30 cellular contexts compared by ENCODE assay signal in genomic region chr16:16197966-16198365, GRCh38. TPM values are rescaled to one million over a fixed set of nuclear protein-coding genes. Genes with fewer than 3 reads are reported as not detected.
"Had no signal": no experiment of that assay in that cellular context is flagged by ENCODE, and none has a peak within 500 bp of the region (broad histone marks: within the 10 kb centered on the region; RNA-seq: fewer than 3 reads in every experiment).

No MANE protein-coding gene starts in this region.

- H3K36me3 ChIP-seq: neural progenitor cell, ovary, spleen, thoracic aorta, thyroid gland, tibial nerve, vagina had no signal

- H3K4me3 Mint-ChIP-seq: natural killer cell; nephron; neural progenitor cell; stimulated activated naive B cell treated with anti-CD40 and anti-IgM and Interleukin-4, amounts not matched to agents 10 μg/mL and 1 μg/mL and 100 μg/mL, for 72 hours; stimulated activated naive CD8-positive, alpha-beta T cell treated with anti-CD3 and anti-CD28 coated beads, Interleukin-15, Interleukin-2, amounts not matched to agents 100 ng/mL and 50 ng/mL, for 24 hours had no signal

- ATAC-seq: natural killer cell; psoas muscle; right cardiac atrium; sciatic nerve; stimulated activated naive B cell treated with anti-CD40 and anti-IgM and Interleukin-4, amounts not matched to agents 10 μg/mL and 1 μg/mL and 100 μg/mL, for 72 hours had no signal

- H3K9me3 ChIP-seq: ovary, psoas muscle, spleen, stomach, thoracic aorta, thyroid gland, tibial nerve, upper lobe of left lung, vagina had no signal

- FAIRE-seq: urothelium cell line had no signal

- H3K27me3 ChIP-seq: neural progenitor cell, ovary, spleen, stomach, thyroid gland, tibial nerve, upper lobe of left lung, vagina had no signal

- H3K4me1 ChIP-seq: neural progenitor cell, parathyroid adenoma, thyroid gland, tibial nerve, upper lobe of left lung, vagina had no signal

- DNase-seq: natural killer cell; occipital lobe; ovary; psoas muscle; right cardiac atrium; spleen; stimulated activated CD4-positive, alpha-beta T cell treated with anti-CD3 and anti-CD28 coated beads, Interleukin-12 subunit alpha, Interleukin-12 subunit beta, amount 100 ng/mL, for 4 hours; stimulated activated CD4-positive, alpha-beta T cell treated with anti-CD3 and anti-CD28 coated beads, Interleukin-1b, Interleukin-23, amount 100 ng/mL, for 48 hours; stimulated activated CD4-positive, alpha-beta T cell treated with anti-CD3 and anti-CD28 coated beads, Interleukin-4, amount 100 ng/mL, for 1 hour; stimulated activated CD4-positive, alpha-beta T cell treated with anti-CD3 and anti-CD28 coated beads, Interleukin-4, amount 100 ng/mL, for 4 hours; stimulated activated CD8-positive, alpha-beta memory T cell treated with anti-CD3 and anti-CD28 coated beads, Interleukin-4, amount 100 ng/mL, for 48 hours; stimulated activated naive B cell treated with anti-CD40 and anti-IgM and Interleukin-4, amounts not matched to agents 10 μg/mL and 1 μg/mL and 100 μg/mL, for 72 hours; stimulated activated naive CD4-positive, alpha-beta T cell treated with Interleukin-2 at 50 U/mL for 16 hours; stomach; thyroid gland; trophoblast cell; upper lobe of left lung had no signal

- H3K27me3 Mint-ChIP-seq: progenitor cell of endocrine pancreas had no signal

- H3K9me3 Mint-ChIP-seq: natural killer cell; nephron; neural progenitor cell; stimulated activated naive B cell treated with anti-CD40 and anti-IgM and Interleukin-4, amounts not matched to agents 10 μg/mL and 1 μg/mL and 100 μg/mL, for 72 hours; stimulated activated naive CD8-positive, alpha-beta T cell treated with anti-CD3 and anti-CD28 coated beads, Interleukin-15, Interleukin-2, amounts not matched to agents 100 ng/mL and 50 ng/mL, for 24 hours had no signal

- H3K27ac Mint-ChIP-seq: natural killer cell; nephron; neural progenitor cell; progenitor cell of endocrine pancreas; stimulated activated naive B cell treated with anti-CD40 and anti-IgM and Interleukin-4, amounts not matched to agents 10 μg/mL and 1 μg/mL and 100 μg/mL, for 72 hours; stimulated activated naive CD8-positive, alpha-beta T cell treated with anti-CD3 and anti-CD28 coated beads, Interleukin-15, Interleukin-2, amounts not matched to agents 100 ng/mL and 50 ng/mL, for 24 hours had no signal

- H3K36me3 Mint-ChIP-seq: natural killer cell; neural progenitor cell; stimulated activated naive B cell treated with anti-CD40 and anti-IgM and Interleukin-4, amounts not matched to agents 10 μg/mL and 1 μg/mL and 100 μg/mL, for 72 hours had no signal

- H3K9ac ChIP-seq: neural progenitor cell, parathyroid adenoma had no signal

- H3K4me2 ChIP-seq: neural progenitor cell, smooth muscle cell had no signal

- H3K27ac ChIP-seq: neural progenitor cell, ovary, parathyroid adenoma, psoas muscle, skin epidermis, spleen, stomach, thoracic aorta, thyroid gland, tibial nerve, upper lobe of left lung, vagina had no signal

- H3K4me1 Mint-ChIP-seq: natural killer cell, nephron, neural progenitor cell had no signal

- H3K4me3 ChIP-seq: neural progenitor cell, ovary, psoas muscle, skin epidermis, smooth muscle cell, spleen, stomach, thoracic aorta, thyroid gland, tibial nerve, upper lobe of left lung, vagina had no signal

- H3K79me2 ChIP-seq: parathyroid adenoma had no signal

- H2AFZ ChIP-seq: neural progenitor cell, parathyroid adenoma had no signal

RNA-seq across cellular contexts. Expression of gene ABCC6, which starts 25.3 kb away (rescaled TPM):
- polyA plus RNA-seq: neural cell had no signal
